ENCODE assay signal across 17 cellular contexts in genomic region chr1:116368241-116368640, GRCh38.
"Had no signal": no experiment of that assay in that cellular context is flagged by ENCODE, and none has a peak within 500 bp of the region (broad histone marks: within the 10 kb centered on the region; RNA-seq: fewer than 3 reads in every experiment).

No MANE protein-coding gene starts in this region.

- H3K36me3 Mint-ChIP-seq: activated naive CD8-positive, alpha-beta T cell treated with anti-CD3 and anti-CD28 coated beads, Interleukin-2, amount 10 ng/mL, durations not matched to agents 7 days and 5 days had no signal

- H3K4me3 Mint-ChIP-seq: activated CD4-positive, alpha-beta T cell treated with anti-CD3 and anti-CD28 coated beads, Interleukin-2, amount 10 ng/mL, durations not matched to agents 24 days and 14 days; activated CD8-positive, alpha-beta T cell treated with anti-CD3 and anti-CD28 coated beads, Interleukin-2, amount 10 ng/mL, durations not matched to agents 7 days and 5 days; activated naive CD8-positive, alpha-beta T cell treated with anti-CD3 and anti-CD28 coated beads, Interleukin-2, amount 10 ng/mL, durations not matched to agents 7 days and 5 days; activated T-cell treated with anti-CD3 and anti-CD28 coated beads, Interleukin-2, amount 50 U/mL, for 72 hours; neural crest cell had no signal

- DNase-seq: activated CD4-positive, alpha-beta T cell treated with anti-CD3 and anti-CD28 coated beads, Interleukin-2, amount 10 ng/mL, durations not matched to agents 24 days and 14 days; activated CD4-positive, CD25-positive, alpha-beta regulatory T cell; activated CD8-positive, alpha-beta memory T cell treated with anti-CD3 and anti-CD28 coated beads, Interleukin-2, amount 50 U/mL, for 48 hours; activated CD8-positive, alpha-beta T cell treated with anti-CD3 and anti-CD28 coated beads, Interleukin-2, amount 10 ng/mL, durations not matched to agents 7 days and 5 days; activated naive CD8-positive, alpha-beta T cell treated with anti-CD3 and anti-CD28 coated beads, Interleukin-2, amount 10 ng/mL, durations not matched to agents 7 days and 5 days; activated T-cell treated with anti-CD3 and anti-CD28 coated beads, Interleukin-2, amount 50 U/mL, for 72 hours; dermis blood vessel endothelial cell; gastrocnemius medialis; heart right ventricle; ovary; stimulated activated CD4-positive, alpha-beta T cell treated with anti-CD3 and anti-CD28 coated beads, Interleukin-1b, Interleukin-23, amount 100 ng/mL, for 48 hours; stomach; testis had no signal

- H3K9me3 ChIP-seq: gastrocnemius medialis, heart right ventricle, ovary, stomach, testis, upper lobe of left lung had no signal

- H3K27ac ChIP-seq: epithelial cell of prostate, gastrocnemius medialis, heart right ventricle, ovary, stomach, testis, upper lobe of left lung had no signal

- H3K4me1 Mint-ChIP-seq: activated CD4-positive, alpha-beta T cell treated with anti-CD3 and anti-CD28 coated beads, Interleukin-2, amount 10 ng/mL, durations not matched to agents 24 days and 14 days; neural crest cell had no signal

- ATAC-seq: activated CD8-positive, alpha-beta T cell treated with anti-CD3 and anti-CD28 coated beads, Interleukin-2, amount 10 ng/mL, durations not matched to agents 7 days and 5 days; activated T-cell treated with anti-CD3 and anti-CD28 coated beads, Interleukin-2, amount 50 U/mL, for 72 hours; gastrocnemius medialis; heart right ventricle; left lobe of liver had no signal

- H3K36me3 ChIP-seq: gastrocnemius medialis, heart right ventricle, ovary, stomach, upper lobe of left lung had no signal

- H3K9me3 Mint-ChIP-seq: activated CD4-positive, alpha-beta T cell treated with anti-CD3 and anti-CD28 coated beads, Interleukin-2, amount 10 ng/mL, durations not matched to agents 24 days and 14 days; activated naive CD8-positive, alpha-beta T cell treated with anti-CD3 and anti-CD28 coated beads, Interleukin-2, amount 10 ng/mL, durations not matched to agents 7 days and 5 days; activated T-cell treated with anti-CD3 and anti-CD28 coated beads, Interleukin-2, amount 50 U/mL, for 72 hours; neural crest cell had no signal

- H3K4me3 ChIP-seq: gastrocnemius medialis, heart right ventricle, ovary, stomach, testis, upper lobe of left lung had no signal

- H3K27me3 ChIP-seq: gastrocnemius medialis, heart right ventricle, ovary, stomach, testis, upper lobe of left lung had no signal

- H3K27ac Mint-ChIP-seq: activated CD4-positive, alpha-beta T cell treated with anti-CD3 and anti-CD28 coated beads, Interleukin-2, amount 10 ng/mL, durations not matched to agents 24 days and 14 days; activated CD8-positive, alpha-beta T cell treated with anti-CD3 and anti-CD28 coated beads, Interleukin-2, amount 10 ng/mL, durations not matched to agents 7 days and 5 days; activated naive CD8-positive, alpha-beta T cell treated with anti-CD3 and anti-CD28 coated beads, Interleukin-2, amount 10 ng/mL, durations not matched to agents 7 days and 5 days; activated T-cell treated with anti-CD3 and anti-CD28 coated beads, Interleukin-2, amount 50 U/mL, for 72 hours had no signal
